Comparison of ENCODE assay signal across 27 cellular contexts in genomic region chr10:89921422-89921821, GRCh38.
A peak's percentile ranks its signal among the peaks of the same experiment; 100 is the strongest.
DNase-seq lines count a peak whose midpoint lies in the region; ATAC-seq and TF ChIP-seq lines count a peak whose summit lies in the region.
"Had no signal": no experiment of that assay in that cellular context is flagged by ENCODE, and none has a peak within 500 bp of the region (broad histone marks: within the 10 kb centered on the region; RNA-seq: fewer than 3 reads in every experiment).

No MANE protein-coding gene starts in this region.

- in situ Hi-C loops in astrocyte of the cerebellum (cut with HindIII; ENCODE audit: low sequenced_read_pairs) = loop anchor here (5.0 kb wide), 1 partner anchor 74 kb away; no protein-coding TSS in a partner anchor

- H3K27ac Mint-ChIP-seq in Caco-2 (ENCODE audit: unreplicated experiment) (peak overlapping the region; percentile 23), chondrocyte (ENCODE audit: unreplicated experiment) (no peak overlapping the region)
- H3K27ac Mint-ChIP-seq: activated CD4-positive, alpha-beta T cell treated with anti-CD3 and anti-CD28 coated beads, Interleukin-2, amount 10 ng/mL, durations not matched to agents 24 days and 14 days; activated CD8-positive, alpha-beta memory T cell treated with anti-CD3 and anti-CD28 coated beads, Interleukin-2, amount 10 ng/mL, durations not matched to agents 7 days and 5 days; activated naive CD8-positive, alpha-beta T cell treated with anti-CD3 and anti-CD28 coated beads for 36 hours; activated T-helper 1 cell treated with anti-CD3 and anti-CD28 coated beads, Interleukin-12 subunit alpha, Interleukin-12 subunit beta, Interleukin-2, Interleukin-4 antibody, amounts not matched to agents 30 ng/mL and 10 ng/mL and 1 ng/mL, durations not matched to agents 14 hours and 24 hours and 36 hours; H9 had no signal

- H3K4me3 Mint-ChIP-seq in Caco-2 (ENCODE audit: unreplicated experiment) (no peak overlapping the region), chondrocyte (ENCODE audit: unreplicated experiment) (no peak overlapping the region)
- H3K4me3 Mint-ChIP-seq: activated CD4-positive, alpha-beta T cell treated with anti-CD3 and anti-CD28 coated beads, Interleukin-2, amount 10 ng/mL, durations not matched to agents 24 days and 14 days; activated CD8-positive, alpha-beta memory T cell treated with anti-CD3 and anti-CD28 coated beads, Interleukin-2, amount 10 ng/mL, durations not matched to agents 7 days and 5 days; activated naive CD8-positive, alpha-beta T cell treated with anti-CD3 and anti-CD28 coated beads for 36 hours; activated T-helper 1 cell treated with anti-CD3 and anti-CD28 coated beads, Interleukin-12 subunit alpha, Interleukin-12 subunit beta, Interleukin-2, Interleukin-4 antibody, amounts not matched to agents 30 ng/mL and 10 ng/mL and 1 ng/mL, durations not matched to agents 14 hours and 24 hours and 36 hours; H9; nephron had no signal

- POLR2A ChIA-PET in Caco-2 (lab: Charles Lee) = no interaction called here

- no peaks in the 10 kb centered on the region for H3K9me3 ChIP-seq in Caco-2
- H3K9me3 ChIP-seq: BLaER1, right lobe of liver, upper lobe of right lung had no signal

- no peak for TF ChIP-seq CTCF in Caco-2 (IDR thresholded peaks at IDR 0.05; ENCODE audit: insufficient read depth in 1 of 2, low read depth in 1 of 2, low read length in 1 of 2, severe bottlenecking in 1 of 2, unreplicated experiment in 1 of 2)
- TF ChIP-seq CTCF in astrocyte of the cerebellum (IDR thresholded peaks at IDR 0.05; ENCODE audit: low read depth, low read length, missing control alignments) = no peak
- TF ChIP-seq CTCF in kidney epithelial cell (IDR thresholded peaks at IDR 0.05; ENCODE audit: insufficient read depth, low read length, poor library complexity, severe bottlenecking) = no peak
- no peak for TF ChIP-seq CTCF in chondrocyte (IDR thresholded peaks at IDR 0.05)

- H3K27me3 Mint-ChIP-seq in Caco-2 (ENCODE audit: insufficient read depth, unreplicated experiment) (no peaks in the 10 kb centered on the region), chondrocyte (ENCODE audit: low read depth) (peaks cover 11% of the 10 kb centered on the region)
- H3K27me3 Mint-ChIP-seq: activated naive CD8-positive, alpha-beta T cell treated with anti-CD3 and anti-CD28 coated beads for 36 hours had no signal

- intact Hi-C loops in Caco-2 (cut with micrococcal nuclease; ENCODE audit: unreplicated experiment) = no loop called here

- no peaks in the 10 kb centered on the region for H3K36me3 Mint-ChIP-seq in Caco-2 (ENCODE audit: insufficient read depth, unreplicated experiment)
- no peaks in the 10 kb centered on the region for H3K36me3 Mint-ChIP-seq in chondrocyte (ENCODE audit: low read depth)
- H3K36me3 Mint-ChIP-seq: activated CD8-positive, alpha-beta memory T cell treated with anti-CD3 and anti-CD28 coated beads, Interleukin-2, amount 10 ng/mL, durations not matched to agents 7 days and 5 days; activated naive CD8-positive, alpha-beta T cell treated with anti-CD3 and anti-CD28 coated beads for 36 hours had no signal

- no peak for ATAC-seq in GM19463 (IDR thresholded peaks at IDR 0.05; ENCODE audit: unreplicated experiment)
- no peak for ATAC-seq in GM18870 (IDR thresholded peaks at IDR 0.05; ENCODE audit: unreplicated experiment)
- ATAC-seq: activated CD8-positive, alpha-beta memory T cell treated with anti-CD3 and anti-CD28 coated beads, Interleukin-2, amount 10 ng/mL, durations not matched to agents 7 days and 5 days; left ventricle myocardium superior; right lobe of liver; upper lobe of right lung had no signal

- BruUV-seq in Caco-2 (replicated peaks; lab: Mats Ljungman, UMichigan) = no TSS peak

- H3K4me3 ChIP-seq in Caco-2 (ENCODE audit: low read depth, low read length) (no peak overlapping the region), astrocyte of the cerebellum (ENCODE audit: low read depth, low read length) (no peak overlapping the region), kidney epithelial cell (ENCODE audit: low read depth, low read length) (no peak overlapping the region)
- H3K4me3 ChIP-seq: BLaER1, right lobe of liver, SK-N-MC, upper lobe of right lung had no signal

- H3K27me3 ChIP-seq in Caco-2 (replicated peaks; ENCODE audit: control insufficient read depth, insufficient read depth, low read length) = no peaks in the 10 kb centered on the region
- no peaks in the 10 kb centered on the region for H3K27me3 ChIP-seq in kidney epithelial cell (ENCODE audit: control insufficient read depth, insufficient read depth, low read length)
- H3K27me3 ChIP-seq: BLaER1, right lobe of liver, upper lobe of right lung had no signal

- H3K36me3 ChIP-seq in Caco-2 (ENCODE audit: control insufficient read depth, insufficient read depth, low read length) (no peaks in the 10 kb centered on the region), kidney epithelial cell (ENCODE audit: control insufficient read depth, insufficient read depth, low read length) (no peaks in the 10 kb centered on the region)
- H3K36me3 ChIP-seq: right lobe of liver, upper lobe of right lung had no signal

- peaks cover 7% of the 10 kb centered on the region; the same call in 1 of the 2 replicates for H3K4me1 ChIP-seq in Caco-2
- H3K4me1 ChIP-seq: parathyroid adenoma, right lobe of liver, upper lobe of right lung had no signal

- H3K9me3 Mint-ChIP-seq in Caco-2 (ENCODE audit: unreplicated experiment) = no peaks in the 10 kb centered on the region
- no peaks in the 10 kb centered on the region for H3K9me3 Mint-ChIP-seq in chondrocyte (ENCODE audit: low read depth)
- H3K9me3 Mint-ChIP-seq: activated CD4-positive, alpha-beta T cell treated with anti-CD3 and anti-CD28 coated beads, Interleukin-2, amount 10 ng/mL, durations not matched to agents 24 days and 14 days; activated naive CD8-positive, alpha-beta T cell treated with anti-CD3 and anti-CD28 coated beads for 36 hours; activated T-helper 1 cell treated with anti-CD3 and anti-CD28 coated beads, Interleukin-12 subunit alpha, Interleukin-12 subunit beta, Interleukin-2, Interleukin-4 antibody, amounts not matched to agents 30 ng/mL and 10 ng/mL and 1 ng/mL, durations not matched to agents 14 hours and 24 hours and 36 hours; H9; nephron had no signal

- DNase-seq in Caco-2 = peak in 1 of 2 experiments; percentile 7
- peak; percentile 82 for DNase-seq in HT1080 (ENCODE audit: low read depth)
- peak; percentile 2 for DNase-seq in astrocyte of the cerebellum (ENCODE audit: low read depth)
- DNase-seq in kidney epithelial cell (ENCODE audit: low read depth) = peak; percentile 41
- no peak for DNase-seq in chondrocyte (ENCODE audit: low spot score)
- DNase-seq in NCI-H146 (lab: John Stamatoyannopoulos, UW) = no peak
- DNase-seq: activated CD4-positive, alpha-beta T cell treated with anti-CD3 and anti-CD28 coated beads, Interleukin-2, amount 10 ng/mL, durations not matched to agents 24 days and 14 days; activated CD8-positive, alpha-beta memory T cell treated with anti-CD3 and anti-CD28 coated beads, Interleukin-2, amount 10 ng/mL, durations not matched to agents 7 days and 5 days; activated naive CD8-positive, alpha-beta T cell treated with anti-CD3 and anti-CD28 coated beads for 36 hours; cortex of kidney; H9; head of caudate nucleus; Karpas-422; left ventricle myocardium superior; NCI-H1048; NCI-H1930; right lobe of liver; stimulated activated CD4-positive, alpha-beta T cell treated with anti-CD3 and anti-CD28 coated beads, Interleukin-15, amount 100 ng/mL, for 24 hours; stimulated activated CD8-positive, alpha-beta memory T cell treated with anti-CD3 and anti-CD28 coated beads, Interleukin-4, amount 100 ng/mL, for 48 hours; upper lobe of right lung had no signal

- CTCF ChIA-PET in Caco-2 (lab: Charles Lee) = no interaction called here

- no peaks in the 10 kb centered on the region for H3K4me1 Mint-ChIP-seq in Caco-2 (ENCODE audit: low read depth, unreplicated experiment)
- no peaks in the 10 kb centered on the region for H3K4me1 Mint-ChIP-seq in chondrocyte (ENCODE audit: low read depth)
- H3K4me1 Mint-ChIP-seq: activated CD4-positive, alpha-beta T cell treated with anti-CD3 and anti-CD28 coated beads, Interleukin-2, amount 10 ng/mL, durations not matched to agents 24 days and 14 days; activated CD8-positive, alpha-beta memory T cell treated with anti-CD3 and anti-CD28 coated beads, Interleukin-2, amount 10 ng/mL, durations not matched to agents 7 days and 5 days; activated naive CD8-positive, alpha-beta T cell treated with anti-CD3 and anti-CD28 coated beads for 36 hours; H9; nephron had no signal

Comparison
In these comparisons a context has a peak if more than half of its experiments do, and no peak if none do; other contexts are left out.
1. DNase-seq: peak in HT1080 (single experiment), astrocyte of the cerebellum (single experiment) and kidney epithelial cell (single experiment); none in chondrocyte (single experiment) and NCI-H146 (single experiment).